ENCODE assay signal across 2 cellular contexts in the genomic region with DNA sequence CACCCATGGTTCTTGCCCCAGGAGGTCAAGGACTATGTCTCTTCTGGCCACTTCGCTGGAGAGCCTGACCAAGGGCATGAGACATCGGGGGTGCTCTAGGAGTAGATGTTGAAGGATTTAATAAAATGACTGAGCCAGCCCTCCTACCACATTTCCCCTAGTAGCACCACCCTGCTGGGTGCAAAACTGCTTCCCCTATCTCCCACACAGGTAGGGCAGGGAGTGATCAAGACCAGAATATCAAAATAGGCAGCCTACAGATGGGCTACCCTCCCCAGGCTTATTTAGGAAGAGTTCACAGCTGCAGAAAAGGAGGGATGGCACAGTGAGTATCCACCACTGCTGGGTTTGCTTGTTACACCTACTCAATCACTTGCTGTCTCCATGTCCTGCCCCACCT.
TF ChIP-seq lines count a peak whose summit lies in the region.

No MANE protein-coding gene starts in this region.

TF ChIP-seq in GM23338, 12 proteins besides CTCF, POLR2A, EP300 and RAD21 (continued from another document):
- TF ChIP-seq ZNF114 (CRISPR knock-in tag; IDR thresholded peaks at IDR 0.05), result no peak
- TF ChIP-seq ZNF331 (CRISPR knock-in tag; IDR thresholded peaks at IDR 0.05; ENCODE audit: low read depth), result no peak
- TF ChIP-seq, protein P1, sequence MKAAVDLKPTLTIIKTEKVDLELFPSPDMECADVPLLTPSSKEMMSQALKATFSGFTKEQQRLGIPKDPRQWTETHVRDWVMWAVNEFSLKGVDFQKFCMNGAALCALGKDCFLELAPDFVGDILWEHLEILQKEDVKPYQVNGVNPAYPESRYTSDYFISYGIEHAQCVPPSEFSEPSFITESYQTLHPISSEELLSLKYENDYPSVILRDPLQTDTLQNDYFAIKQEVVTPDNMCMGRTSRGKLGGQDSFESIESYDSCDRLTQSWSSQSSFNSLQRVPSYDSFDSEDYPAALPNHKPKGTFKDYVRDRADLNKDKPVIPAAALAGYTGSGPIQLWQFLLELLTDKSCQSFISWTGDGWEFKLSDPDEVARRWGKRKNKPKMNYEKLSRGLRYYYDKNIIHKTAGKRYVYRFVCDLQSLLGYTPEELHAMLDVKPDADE (IDR thresholded peaks at IDR 0.05), result no peak
- TF ChIP-seq, protein P2, sequence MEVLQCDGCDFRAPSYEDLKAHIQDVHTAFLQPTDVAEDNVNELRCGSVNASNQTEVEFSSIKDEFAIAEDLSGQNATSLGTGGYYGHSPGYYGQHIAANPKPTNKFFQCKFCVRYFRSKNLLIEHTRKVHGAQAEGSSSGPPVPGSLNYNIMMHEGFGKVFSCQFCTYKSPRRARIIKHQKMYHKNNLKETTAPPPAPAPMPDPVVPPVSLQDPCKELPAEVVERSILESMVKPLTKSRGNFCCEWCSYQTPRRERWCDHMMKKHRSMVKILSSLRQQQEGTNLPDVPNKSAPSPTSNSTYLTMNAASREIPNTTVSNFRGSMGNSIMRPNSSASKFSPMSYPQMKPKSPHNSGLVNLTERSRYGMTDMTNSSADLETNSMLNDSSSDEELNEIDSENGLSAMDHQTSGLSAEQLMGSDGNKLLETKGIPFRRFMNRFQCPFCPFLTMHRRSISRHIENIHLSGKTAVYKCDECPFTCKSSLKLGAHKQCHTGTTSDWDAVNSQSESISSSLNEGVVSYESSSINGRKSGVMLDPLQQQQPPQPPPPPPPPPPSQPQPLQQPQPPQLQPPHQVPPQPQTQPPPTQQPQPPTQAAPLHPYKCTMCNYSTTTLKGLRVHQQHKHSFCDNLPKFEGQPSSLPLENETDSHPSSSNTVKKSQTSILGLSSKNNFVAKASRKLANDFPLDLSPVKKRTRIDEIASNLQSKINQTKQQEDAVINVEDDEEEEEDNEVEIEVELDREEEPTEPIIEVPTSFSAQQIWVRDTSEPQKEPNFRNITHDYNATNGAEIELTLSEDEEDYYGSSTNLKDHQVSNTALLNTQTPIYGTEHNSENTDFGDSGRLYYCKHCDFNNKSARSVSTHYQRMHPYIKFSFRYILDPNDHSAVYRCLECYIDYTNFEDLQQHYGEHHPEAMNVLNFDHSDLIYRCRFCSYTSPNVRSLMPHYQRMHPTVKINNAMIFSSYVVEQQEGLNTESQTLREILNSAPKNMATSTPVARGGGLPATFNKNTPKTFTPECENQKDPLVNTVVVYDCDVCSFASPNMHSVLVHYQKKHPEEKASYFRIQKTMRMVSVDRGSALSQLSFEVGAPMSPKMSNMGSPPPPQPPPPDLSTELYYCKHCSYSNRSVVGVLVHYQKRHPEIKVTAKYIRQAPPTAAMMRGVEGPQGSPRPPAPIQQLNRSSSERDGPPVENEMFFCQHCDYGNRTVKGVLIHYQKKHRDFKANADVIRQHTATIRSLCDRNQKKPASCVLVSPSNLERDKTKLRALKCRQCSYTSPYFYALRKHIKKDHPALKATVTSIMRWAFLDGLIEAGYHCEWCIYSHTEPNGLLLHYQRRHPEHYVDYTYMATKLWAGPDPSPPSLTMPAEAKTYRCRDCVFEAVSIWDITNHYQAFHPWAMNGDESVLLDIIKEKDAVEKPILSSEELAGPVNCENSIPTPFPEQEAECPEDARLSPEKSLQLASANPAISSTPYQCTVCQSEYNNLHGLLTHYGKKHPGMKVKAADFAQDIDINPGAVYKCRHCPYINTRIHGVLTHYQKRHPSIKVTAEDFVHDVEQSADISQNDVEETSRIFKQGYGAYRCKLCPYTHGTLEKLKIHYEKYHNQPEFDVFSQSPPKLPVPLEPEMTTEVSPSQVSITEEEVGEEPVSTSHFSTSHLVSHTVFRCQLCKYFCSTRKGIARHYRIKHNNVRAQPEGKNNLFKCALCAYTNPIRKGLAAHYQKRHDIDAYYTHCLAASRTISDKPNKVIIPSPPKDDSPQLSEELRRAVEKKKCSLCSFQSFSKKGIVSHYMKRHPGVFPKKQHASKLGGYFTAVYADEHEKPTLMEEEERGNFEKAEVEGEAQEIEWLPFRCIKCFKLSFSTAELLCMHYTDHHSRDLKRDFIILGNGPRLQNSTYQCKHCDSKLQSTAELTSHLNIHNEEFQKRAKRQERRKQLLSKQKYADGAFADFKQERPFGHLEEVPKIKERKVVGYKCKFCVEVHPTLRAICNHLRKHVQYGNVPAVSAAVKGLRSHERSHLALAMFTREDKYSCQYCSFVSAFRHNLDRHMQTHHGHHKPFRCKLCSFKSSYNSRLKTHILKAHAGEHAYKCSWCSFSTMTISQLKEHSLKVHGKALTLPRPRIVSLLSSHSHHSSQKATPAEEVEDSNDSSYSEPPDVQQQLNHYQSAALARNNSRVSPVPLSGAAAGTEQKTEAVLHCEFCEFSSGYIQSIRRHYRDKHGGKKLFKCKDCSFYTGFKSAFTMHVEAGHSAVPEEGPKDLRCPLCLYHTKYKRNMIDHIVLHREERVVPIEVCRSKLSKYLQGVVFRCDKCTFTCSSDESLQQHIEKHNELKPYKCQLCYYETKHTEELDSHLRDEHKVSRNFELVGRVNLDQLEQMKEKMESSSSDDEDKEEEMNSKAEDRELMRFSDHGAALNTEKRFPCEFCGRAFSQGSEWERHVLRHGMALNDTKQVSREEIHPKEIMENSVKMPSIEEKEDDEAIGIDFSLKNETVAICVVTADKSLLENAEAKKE (CRISPR knock-in tag; IDR thresholded peaks at IDR 0.05), result no peak
- no peak for TF ChIP-seq JUNB (IDR thresholded peaks at IDR 0.05; ENCODE audit: unreplicated experiment)

TF ChIP-seq in WTC11, 78 proteins besides CTCF, POLR2A, EP300 and RAD21 (continued from another document):
- TF ChIP-seq E2F4 (CRISPR knock-in tag; IDR thresholded peaks at IDR 0.05; ENCODE audit: borderline replicate concordance, low read depth) (no peak), SOX15 (CRISPR knock-in tag; IDR thresholded peaks at IDR 0.05) (no peak), IRF2 (CRISPR knock-in tag; IDR thresholded peaks at IDR 0.05; ENCODE audit: borderline replicate concordance, low read depth) (no peak), FOXP4 (CRISPR knock-in tag; IDR thresholded peaks at IDR 0.05) (no peak)
